Comparison of ENCODE assay signal across 22 cellular contexts in genomic region chr10:98673156-98673765, GRCh38.
DNase-seq lines count a peak whose midpoint lies in the region; ATAC-seq and FAIRE-seq lines count a peak whose summit lies in the region.
"Had no signal": no experiment of that assay in that cellular context is flagged by ENCODE, and none has a peak within 500 bp of the region (broad histone marks: within the 10 kb centered on the region; RNA-seq: fewer than 3 reads in every experiment).

No MANE protein-coding gene starts in this region.

- peaks cover 5 to 14% of the 10 kb centered on the region in 2 donors for H3K27me3 Mint-ChIP-seq in T-cell

- no peak for ATAC-seq in T-cell (replicated peaks in 1 of 4)
- no peak for ATAC-seq in GM21423 (IDR thresholded peaks at IDR 0.05; ENCODE audit: unreplicated experiment)
- ATAC-seq: Panc1; sciatic nerve; stimulated activated naive B cell treated with anti-CD40 and anti-IgM and Interleukin-4, amounts not matched to agents 10 μg/mL and 1 μg/mL and 100 μg/mL, for 72 hours had no signal

- peak; percentile 55 for FAIRE-seq in islet of Langerhans (lab: Jason Lieb, UNC)
- FAIRE-seq: astrocyte, GM19239, H54, HTR-8/SVneo had no signal

- no peaks in the 10 kb centered on the region for H3K36me3 Mint-ChIP-seq in T-cell
- H3K36me3 Mint-ChIP-seq: activated naive CD4-positive, alpha-beta T cell treated with anti-CD3 and anti-CD28 coated beads, Interleukin-2, amount 10 ng/mL, durations not matched to agents 7 days and 5 days; CD8-positive, alpha-beta memory T cell; stimulated activated naive B cell treated with anti-CD40 and anti-IgM and Interleukin-4, amounts not matched to agents 10 μg/mL and 1 μg/mL and 100 μg/mL, for 72 hours had no signal

- H3K4me3 Mint-ChIP-seq in T-cell: no peak overlapping the region
- H3K4me3 Mint-ChIP-seq: activated naive CD4-positive, alpha-beta T cell treated with anti-CD3 and anti-CD28 coated beads, Interleukin-2, amount 10 ng/mL, durations not matched to agents 7 days and 5 days; CD8-positive, alpha-beta memory T cell; stimulated activated naive B cell treated with anti-CD40 and anti-IgM and Interleukin-4, amounts not matched to agents 10 μg/mL and 1 μg/mL and 100 μg/mL, for 72 hours had no signal

- DNase-seq in DMS53 treated with DMSO at 0.1 percent for 48 hours (lab: John Stamatoyannopoulos, UW; ENCODE audit: unreplicated experiment) (peak; percentile 72), NCI-H1105 (lab: John Stamatoyannopoulos, UW) (peak; percentile 2), NCI-H446 treated with DMSO at 0.1 percent for 48 hours (lab: John Stamatoyannopoulos, UW) (peak; percentile 35), T-helper 2 cell (no peak), T-cell (no peak)
- DNase-seq in activated CD4-positive, alpha-beta T cell treated with anti-CD3 and anti-CD28 coated beads, Interleukin-2, amount 50 U/mL, for 4 hours: no peak
- DNase-seq: activated CD4-positive, CD25-positive, alpha-beta regulatory T cell; activated naive CD4-positive, alpha-beta T cell treated with anti-CD3 and anti-CD28 coated beads, Interleukin-2, amount 10 ng/mL, durations not matched to agents 7 days and 5 days; activated T-cell treated with anti-CD3 and anti-CD28 coated beads, Interleukin-2, amount 50 U/mL, for 48 hours; CD8-positive, alpha-beta memory T cell; effector CD8-positive, alpha-beta T cell; NCI-H1048; stimulated activated naive B cell treated with anti-CD40 and anti-IgM and Interleukin-4, amounts not matched to agents 10 μg/mL and 1 μg/mL and 100 μg/mL, for 72 hours; T-helper 9 cell had no signal

- POLR2A ChIA-PET in T-cell (lab: Charles Lee): interaction anchor here in 1 of 2 donors (0.7 kb wide), 1 partner anchor 35 kb away, joined by 3 read pairs; no protein-coding TSS in a partner anchor

- no peaks in the 10 kb centered on the region for H3K4me1 Mint-ChIP-seq in T-cell
- H3K4me1 Mint-ChIP-seq: activated naive CD4-positive, alpha-beta T cell treated with anti-CD3 and anti-CD28 coated beads, Interleukin-2, amount 10 ng/mL, durations not matched to agents 7 days and 5 days; CD8-positive, alpha-beta memory T cell; stimulated activated naive B cell treated with anti-CD40 and anti-IgM and Interleukin-4, amounts not matched to agents 10 μg/mL and 1 μg/mL and 100 μg/mL, for 72 hours had no signal

- H3K9me3 Mint-ChIP-seq in T-cell: no peaks in the 10 kb centered on the region
- H3K9me3 Mint-ChIP-seq: activated naive CD4-positive, alpha-beta T cell treated with anti-CD3 and anti-CD28 coated beads, Interleukin-2, amount 10 ng/mL, durations not matched to agents 7 days and 5 days; CD8-positive, alpha-beta memory T cell; stimulated activated naive B cell treated with anti-CD40 and anti-IgM and Interleukin-4, amounts not matched to agents 10 μg/mL and 1 μg/mL and 100 μg/mL, for 72 hours had no signal

- no peak overlapping the region for H3K27ac Mint-ChIP-seq in T-cell
- H3K27ac Mint-ChIP-seq: activated naive CD4-positive, alpha-beta T cell treated with anti-CD3 and anti-CD28 coated beads, Interleukin-2, amount 10 ng/mL, durations not matched to agents 7 days and 5 days; CD8-positive, alpha-beta memory T cell; stimulated activated naive B cell treated with anti-CD40 and anti-IgM and Interleukin-4, amounts not matched to agents 10 μg/mL and 1 μg/mL and 100 μg/mL, for 72 hours had no signal

- CTCF ChIA-PET in T-cell (lab: Charles Lee): no interaction called here

Comparison
In these comparisons a context has a peak if more than half of its experiments do, and no peak if none do; other contexts are left out.
1. DNase-seq: peak in DMS53 treated with DMSO at 0.1 percent for 48 hours (single experiment), NCI-H1105 (single experiment) and NCI-H446 treated with DMSO at 0.1 percent for 48 hours (single experiment); none in T-helper 2 cell (0 of 5), T-cell (0 of 34) and activated CD4-positive, alpha-beta T cell treated with anti-CD3 and anti-CD28 coated beads, Interleukin-2, amount 50 U/mL, for 4 hours (0 of 2).